Comparison of ENCODE assay signal across 37 cellular contexts in genomic region chr6:77773157-77773822, GRCh38.
DNase-seq lines count a peak whose midpoint lies in the region; ATAC-seq, FAIRE-seq and TF ChIP-seq lines count a peak whose summit lies in the region.
"Had no signal": no experiment of that assay in that cellular context is flagged by ENCODE, and none has a peak within 500 bp of the region (broad histone marks: within the 10 kb centered on the region; RNA-seq: fewer than 3 reads in every experiment).

No MANE protein-coding gene starts in this region.

- TF ChIP-seq POLR2A in HepG2 (IDR thresholded peaks at IDR 0.05; ENCODE audit: insufficient read depth in 1 of 2, low read depth in 2 of 2, low read length in 2 of 2) (no peak), right lobe of liver (IDR thresholded peaks at IDR 0.05) (no peak)

- H3K27ac ChIP-seq in liver (ENCODE audit: low read depth in 1 of 2, low read length in 2 of 2) (peak overlapping the region; percentile 1 to 33), HepG2 (ENCODE audit: extremely low read length, insufficient read depth, low read length) (no peak overlapping the region), right lobe of liver (peak overlapping the region in 2 of 3 donors; percentile 11 to 51)
- H3K27ac ChIP-seq: 22Rv1; A549; BLaER1; BLaER1 treated with 17β-estradiol and CSF1 and Interleukin-3, amounts not matched to agents 10 nM and 100 nM; C4-2B had no signal

- H3K4me2 ChIP-seq in HepG2 (ENCODE audit: low read depth, low read length) = no peak overlapping the region
- H3K4me2 ChIP-seq: A549; BLaER1; BLaER1 treated with 17β-estradiol and CSF1 and Interleukin-3, amounts not matched to agents 10 nM and 100 nM had no signal

- H2AFZ ChIP-seq in HepG2 (ENCODE audit: low read length) = no peak overlapping the region

- no peaks in the 10 kb centered on the region for H3K27me3 ChIP-seq in liver (ENCODE audit: control insufficient read depth in 4 of 4, insufficient read depth in 4 of 4, low read length in 3 of 4)
- H3K27me3 ChIP-seq in HepG2 (ENCODE audit: control insufficient read depth in 1 of 2, insufficient read depth in 2 of 2, low read length in 2 of 2) = no peaks in the 10 kb centered on the region
- H3K27me3 ChIP-seq in right lobe of liver = no peaks in the 10 kb centered on the region
- H3K27me3 ChIP-seq: BE2C; BLaER1; BLaER1 treated with 17β-estradiol and CSF1 and Interleukin-3, amounts not matched to agents 10 nM and 100 nM had no signal

- no peak for TF ChIP-seq EP300 in HepG2 (IDR thresholded peaks at IDR 0.05; ENCODE audit: low read depth in 2 of 2, low read length in 2 of 2)
- no peak for TF ChIP-seq EP300 in HepG2 (CRISPR knock-in tag; IDR thresholded peaks at IDR 0.05; ENCODE audit: borderline replicate concordance)

- TF ChIP-seq RAD21 in liver (IDR thresholded peaks at IDR 0.05) (peak; percentile 21 to 35), HepG2 (CRISPR knock-in tag; IDR thresholded peaks at IDR 0.05) (no peak)

- intact Hi-C loops in HepG2 (cut with micrococcal nuclease; ENCODE audit: unreplicated experiment) (no loop called here), right lobe of liver (cut with DNase I) (no loop called here)

- no peaks in the 10 kb centered on the region for H3K36me3 Mint-ChIP-seq in neural crest cell (ENCODE audit: low read depth)
- H3K36me3 Mint-ChIP-seq in progenitor cell of endocrine pancreas (ENCODE audit: insufficient read depth) = peaks cover 1% of the 10 kb centered on the region
- H3K36me3 Mint-ChIP-seq: CD14-positive monocyte; CD4-positive, alpha-beta memory T cell; CD4-positive, CD25-positive, alpha-beta regulatory T cell; CD8-positive, alpha-beta memory T cell; CD8-positive, alpha-beta T cell had no signal

- DNase-seq in HepG2 (ENCODE audit: low spot score) (no peak), left lobe of liver (ENCODE audit: low spot score) (no peak), right lobe of liver (no peak), neural crest cell (ENCODE audit: low read depth, low spot score) (no peak), HK-2 (ENCODE audit: unreplicated experiment) (no peak), NCI-H2196 treated with DMSO at 0.1 percent for 48 hours (lab: John Stamatoyannopoulos, UW; ENCODE audit: unreplicated experiment) (no peak), progenitor cell of endocrine pancreas (ENCODE audit: low spot score, unreplicated experiment) (no peak)
- DNase-seq: 8988T; ACHN; AML-193; BE2C; C1 segment of cervical spinal cord; Caco-2; Calu3; CD4-positive, alpha-beta memory T cell; CD4-positive, alpha-beta T cell; CD4-positive, CD25-positive, alpha-beta regulatory T cell; CD8-positive, alpha-beta memory T cell; CD8-positive, alpha-beta T cell; COR-L47; DMS 273 treated with DMSO at 0.1 percent for 48 hours; DMS153; DMS53; DMS79; DMS79 treated with DMSO at 0.1 percent for 48 hours; DND-41; EL had no signal

- no peak for TF ChIP-seq CTCF in liver (IDR thresholded peaks at IDR 0.05; ENCODE audit: low read depth, low read length, missing input control)
- TF ChIP-seq CTCF in HepG2 (CRISPR knock-in tag; IDR thresholded peaks at IDR 0.05) = no peak
- no peak for TF ChIP-seq CTCF in right lobe of liver (IDR thresholded peaks at IDR 0.05)
- no peak for TF ChIP-seq CTCF in neural crest cell (conservative IDR thresholded peaks at IDR 0.05)
- no peak for TF ChIP-seq CTCF in progenitor cell of endocrine pancreas (IDR thresholded peaks at IDR 0.05; ENCODE audit: unreplicated experiment)

- H3K79me2 ChIP-seq in HepG2 (ENCODE audit: insufficient read depth, low read length) = no peaks in the 10 kb centered on the region

- H3K4me3 ChIP-seq in liver (ENCODE audit: low read depth in 1 of 3, low read length in 3 of 3) = no peak overlapping the region
- H3K4me3 ChIP-seq in HepG2 (replicated peaks in 1 of 3; ENCODE audit: insufficient read depth in 1 of 3, low read depth in 2 of 3, low read length in 3 of 3) = no peak overlapping the region
- no peak overlapping the region for H3K4me3 ChIP-seq in right lobe of liver
- H3K4me3 ChIP-seq: A549; BLaER1; BLaER1 treated with 17β-estradiol and CSF1 and Interleukin-3, amounts not matched to agents 10 nM and 100 nM had no signal

- no peak for FAIRE-seq in HepG2 (lab: Jason Lieb, UNC)
- FAIRE-seq: A204.1, A549, D721Med had no signal

- no peaks in the 10 kb centered on the region for H3K4me1 Mint-ChIP-seq in neural crest cell
- H3K4me1 Mint-ChIP-seq in progenitor cell of endocrine pancreas (ENCODE audit: low read depth) = no peaks in the 10 kb centered on the region
- H3K4me1 Mint-ChIP-seq: B cell; CD14-positive monocyte; CD4-positive, alpha-beta memory T cell; CD4-positive, CD25-positive, alpha-beta regulatory T cell; CD8-positive, alpha-beta memory T cell had no signal

- peaks cover 11% of the 10 kb centered on the region for H3K9me3 Mint-ChIP-seq in neural crest cell
- peaks cover 31% of the 10 kb centered on the region for H3K9me3 Mint-ChIP-seq in progenitor cell of endocrine pancreas (ENCODE audit: low read depth)

- H3K9ac ChIP-seq in liver (ENCODE audit: low read depth in 1 of 2, low read length in 2 of 2) = no peak overlapping the region
- H3K9ac ChIP-seq in HepG2 (ENCODE audit: insufficient read depth, low read depth, low read length) = no peak overlapping the region
- H3K9ac ChIP-seq: BLaER1; BLaER1 treated with 17β-estradiol and CSF1 and Interleukin-3, amounts not matched to agents 10 nM and 100 nM had no signal

- in situ Hi-C loops in HepG2 (cut with HindIII; ENCODE audit: extremely low pct_ligation_motif_present, low pct_unique_long_range_greater_than_20kb) = no loop called here

- BruUV-seq in HepG2 (replicated peaks; lab: Mats Ljungman, UMichigan) = no TSS peak

- no peak for ATAC-seq in HepG2
- ATAC-seq in left lobe of liver = peak; percentile 68
- ATAC-seq in right lobe of liver = peak in 3 of 4 donors; percentile 64 to 82 (median 77)
- ATAC-seq: A549; CD8-positive, alpha-beta T cell had no signal

- peaks cover 0 to 10% (median 2%) of the 10 kb centered on the region in 4 donors for H3K4me1 ChIP-seq in liver (ENCODE audit: control insufficient read depth in 4 of 4, insufficient read depth in 4 of 4, low read length in 3 of 4)
- no peaks in the 10 kb centered on the region for H3K4me1 ChIP-seq in HepG2 (ENCODE audit: insufficient read depth, low read length)
- H3K4me1 ChIP-seq in right lobe of liver = peaks cover 0 to 4% (median 0%) of the 10 kb centered on the region in 4 donors
- H3K4me1 ChIP-seq: A549, BE2C, BLaER1, Caco-2 had no signal

- no peaks in the 10 kb centered on the region for H4K20me1 ChIP-seq in HepG2 (ENCODE audit: insufficient read depth, low read length)
- H4K20me1 ChIP-seq: BLaER1; BLaER1 treated with 17β-estradiol and CSF1 and Interleukin-3, amounts not matched to agents 10 nM and 100 nM had no signal

- H3K27ac Mint-ChIP-seq in neural crest cell (ENCODE audit: unreplicated experiment) = peak overlapping the region; percentile 57
- no peak overlapping the region for H3K27ac Mint-ChIP-seq in progenitor cell of endocrine pancreas
- H3K27ac Mint-ChIP-seq: B cell; CD14-positive monocyte; CD4-positive, alpha-beta memory T cell; CD4-positive, alpha-beta T cell; CD4-positive, CD25-positive, alpha-beta regulatory T cell; CD8-positive, alpha-beta memory T cell; CD8-positive, alpha-beta T cell had no signal

- H3K4me3 Mint-ChIP-seq in neural crest cell = no peak overlapping the region
- H3K4me3 Mint-ChIP-seq in progenitor cell of endocrine pancreas (ENCODE audit: low read depth) = no peak overlapping the region
- H3K4me3 Mint-ChIP-seq: B cell; CD14-positive monocyte; CD4-positive, alpha-beta memory T cell; CD4-positive, alpha-beta T cell; CD4-positive, CD25-positive, alpha-beta regulatory T cell; CD8-positive, alpha-beta memory T cell; CD8-positive, alpha-beta T cell had no signal

- H3K9me3 ChIP-seq in liver (ENCODE audit: control insufficient read depth in 4 of 4, low read length in 3 of 4) (peaks cover 0 to 3% (median 1%) of the 10 kb centered on the region in 4 donors), HepG2 (ENCODE audit: low read length) (no peaks in the 10 kb centered on the region), right lobe of liver (no peaks in the 10 kb centered on the region)
- H3K9me3 ChIP-seq: A549, BE2C, BLaER1, Caco-2 had no signal

- POLR2A ChIA-PET in HepG2 (lab: Yijun Ruan, JAX) = no interaction called here

- H3K27me3 Mint-ChIP-seq in neural crest cell (ENCODE audit: low read depth) = no peaks in the 10 kb centered on the region
- no peaks in the 10 kb centered on the region for H3K27me3 Mint-ChIP-seq in progenitor cell of endocrine pancreas
- H3K27me3 Mint-ChIP-seq: B cell; CD4-positive, alpha-beta T cell; CD4-positive, CD25-positive, alpha-beta regulatory T cell; CD8-positive, alpha-beta memory T cell had no signal

- CTCF ChIA-PET in HepG2 (lab: Yijun Ruan, JAX; ENCODE audit: low intra/inter-chr PET ratio, low total read pairs) = no interaction called here

- no peaks in the 10 kb centered on the region for H3K36me3 ChIP-seq in liver (ENCODE audit: control insufficient read depth in 4 of 4, insufficient read depth in 3 of 4, low read depth in 1 of 4, low read length in 3 of 4)
- H3K36me3 ChIP-seq in HepG2 (replicated peaks in 1 of 2; ENCODE audit: control insufficient read depth in 1 of 2, insufficient read depth in 2 of 2, low read length in 2 of 2) = no peaks in the 10 kb centered on the region
- H3K36me3 ChIP-seq in right lobe of liver = no peaks in the 10 kb centered on the region
- H3K36me3 ChIP-seq: BE2C; BLaER1; BLaER1 treated with 17β-estradiol and CSF1 and Interleukin-3, amounts not matched to agents 10 nM and 100 nM had no signal

TF ChIP-seq in liver, 16 proteins besides CTCF, POLR2A, EP300 and RAD21 (continues in another document):
- TF ChIP-seq HNF4A (conservative IDR thresholded peaks at IDR 0.05) = peak; percentile 78
- TF ChIP-seq YY1 (IDR thresholded peaks at IDR 0.05) = peak; percentile 71
- no peak for TF ChIP-seq GABPA (IDR thresholded peaks at IDR 0.05 in 1 of 2, conservative IDR thresholded peaks at IDR 0.05 in 1 of 2)
- no peak for TF ChIP-seq ATF3 (IDR thresholded peaks at IDR 0.05)
- TF ChIP-seq FOXA2 (IDR thresholded peaks at IDR 0.05) = no peak

TF ChIP-seq in HepG2, 621 proteins besides CTCF, POLR2A, EP300 and RAD21 (continues in another document):
- TF ChIP-seq ZNF431 (CRISPR knock-in tag; IDR thresholded peaks at IDR 0.05; ENCODE audit: borderline replicate concordance, low read depth) = no peak
- TF ChIP-seq TFAP4 (IDR thresholded peaks at IDR 0.05; ENCODE audit: borderline replicate concordance, low read depth) = no peak
- TF ChIP-seq BCL6 (CRISPR knock-in tag; IDR thresholded peaks at IDR 0.05) = no peak
